ENCODE assay signal across 11 cellular contexts in genomic region chr5:11599499-11599898, GRCh38.
"Had no signal": no experiment of that assay in that cellular context is flagged by ENCODE, and none has a peak within 500 bp of the region (broad histone marks: within the 10 kb centered on the region; RNA-seq: fewer than 3 reads in every experiment).

No MANE protein-coding gene starts in this region.

- H3K4me3 ChIP-seq: GM23248, GM23338, HAP-1 had no signal

- DNase-seq: GM23248, GOT3, H7, H9, HCEC 1CT, HFFc6 had no signal

- H3K9me3 Mint-ChIP-seq: H9 had no signal

- H2AFZ ChIP-seq: GM23248, GM23338 had no signal

- H3K9ac ChIP-seq: GM23248 had no signal

- H3K4me2 ChIP-seq: GM23338 had no signal

- ATAC-seq: GM23338, HCT116 had no signal

- H3K4me1 ChIP-seq: HAP-1 had no signal

- H3K4me3 Mint-ChIP-seq: GM23338, H9, HFFc6 had no signal

- FAIRE-seq: H1, H54 had no signal

- H3K27ac ChIP-seq: GM23248 had no signal

- H3K27ac Mint-ChIP-seq: GM23338, H9, HFFc6 had no signal

- H3K9me3 ChIP-seq: HAP-1 had no signal

- H3K36me3 ChIP-seq: HAP-1 had no signal
